In genomic region chr9:127154390-127155191, GRCh38 we compare ENCODE assay signal across 10 cellular contexts. TPM values are rescaled to one million over a fixed set of nuclear protein-coding genes. Genes with fewer than 3 reads are reported as not detected.
A peak's percentile ranks its signal among the peaks of the same experiment; 100 is the strongest.
DNase-seq lines count a peak whose midpoint lies in the region; ATAC-seq, FAIRE-seq and TF ChIP-seq lines count a peak whose summit lies in the region.
"Had no signal": no experiment of that assay in that cellular context is flagged by ENCODE, and none has a peak within 500 bp of the region (broad histone marks: within the 10 kb centered on the region; RNA-seq: fewer than 3 reads in every experiment).

No MANE protein-coding gene starts in this region.

- DNase-seq in EL (peak; percentile 60), RCC 7860 (ENCODE audit: low spot score) (no peak), iPS-NIHi11 (ENCODE audit: low spot score) (no peak)
- DNase-seq in activated effector memory CD4-positive, alpha-beta T cell treated with Interleukin-2 at 50 U/mL for 16 hours = no peak
- no peak for DNase-seq in stimulated activated CD4-positive, alpha-beta T cell treated with anti-CD3 and anti-CD28 coated beads, Interleukin-12 subunit alpha, Interleukin-12 subunit beta, amount 100 ng/mL, for 4 hours

- FAIRE-seq in RCC 7860 (lab: Jason Lieb, UNC) = no peak
- FAIRE-seq: colon had no signal

- peak overlapping the region in 1 of 2 donors; percentile 26 for H3K4me3 ChIP-seq in muscle layer of colon (ENCODE audit: low read depth in 1 of 2, low read length in 2 of 2)

- H3K9me3 Mint-ChIP-seq in brain = no peaks in the 10 kb centered on the region

- peaks cover 30% of the 10 kb centered on the region for H3K4me1 ChIP-seq in muscle layer of colon (ENCODE audit: insufficient read depth, low read length)

- no peaks in the 10 kb centered on the region for H3K36me3 ChIP-seq in muscle layer of colon (ENCODE audit: insufficient read depth, low read length)

- no peaks in the 10 kb centered on the region for H3K36me3 Mint-ChIP-seq in brain

- H3K27me3 Mint-ChIP-seq in brain = peaks cover 5% of the 10 kb centered on the region

- peak overlapping the region; percentile 79 for H3K27ac ChIP-seq in muscle layer of colon (ENCODE audit: low read depth, low read length)
- H3K27ac ChIP-seq: HL-60 had no signal

- no peak overlapping the region for H3K4me3 Mint-ChIP-seq in brain

- ATAC-seq in HG03066 (IDR thresholded peaks at IDR 0.05; ENCODE audit: low read depth, unreplicated experiment) = peak; percentile 49

- H3K27ac Mint-ChIP-seq in brain = peak overlapping the region; percentile 25 to 89 (median 74)

- peak overlapping the region; percentile 40 for H3K9ac ChIP-seq in muscle layer of colon (ENCODE audit: low read length)

- H3K9me3 ChIP-seq in muscle layer of colon (ENCODE audit: low read length) = no peaks in the 10 kb centered on the region

- H3K27me3 ChIP-seq in muscle layer of colon (ENCODE audit: control insufficient read depth in 1 of 2, insufficient read depth in 2 of 2, low read length in 2 of 2) = no peaks in the 10 kb centered on the region

- H3K4me1 Mint-ChIP-seq in brain = peaks cover 50% of the 10 kb centered on the region

- TF ChIP-seq CTCF in brain (conservative IDR thresholded peaks at IDR 0.05) = no peak

RNA-seq across cellular contexts. Expression of gene ANGPTL2, which starts 32.2 kb away (rescaled TPM):
- polyA plus RNA-seq in brain (ENCODE audit: insufficient read depth, low read depth, low replicate concordance) = 14.9 TPM
